Comparison of ENCODE assay signal across 13 cellular contexts in the genomic region with DNA sequence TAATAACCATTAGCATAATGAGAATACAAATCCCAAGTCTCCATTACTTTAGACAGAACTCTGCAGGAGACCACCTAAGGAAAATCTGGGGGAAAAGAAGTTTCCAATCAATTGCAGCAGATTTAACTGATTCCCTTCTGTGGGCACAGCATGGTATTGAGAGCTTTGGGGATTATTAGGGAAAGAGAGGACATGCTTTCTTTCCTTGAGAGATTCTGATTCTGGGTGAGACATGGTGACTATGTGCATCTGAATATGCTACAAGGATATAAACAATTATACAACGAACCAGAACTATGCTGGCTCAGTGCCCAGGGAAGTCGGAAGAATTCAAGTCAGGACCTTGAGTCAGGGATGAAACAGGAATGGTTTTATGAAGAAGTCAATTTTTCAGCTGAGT.
DNase-seq lines count a peak whose midpoint lies in the region; TF ChIP-seq lines count a peak whose summit lies in the region.
"Had no signal": no experiment of that assay in that cellular context is flagged by ENCODE, and none has a peak within 500 bp of the region (broad histone marks: within the 10 kb centered on the region; RNA-seq: fewer than 3 reads in every experiment).

No MANE protein-coding gene starts in this region.

- no peak overlapping the region for H3K4me3 ChIP-seq in SJSA1
- H3K4me3 ChIP-seq in fibroblast of mammary gland (ENCODE audit: control insufficient read depth, low read depth, low read length): no peak overlapping the region
- H3K4me3 ChIP-seq: body of pancreas, heart left ventricle had no signal

- no peaks in the 10 kb centered on the region for H3K9me3 ChIP-seq in SJSA1 (replicated peaks)
- H3K9me3 ChIP-seq: body of pancreas had no signal

- peak; percentile 77 for DNase-seq in EL
- DNase-seq in SJSA1 (ENCODE audit: low read depth in 1 of 2, low spot score in 2 of 2): peak; percentile 45 to 56
- peak; percentile 66 for DNase-seq in fibroblast of mammary gland (ENCODE audit: low read depth)
- peak; percentile 76 for DNase-seq in non-pigmented ciliary epithelial cell (ENCODE audit: low read depth)
- no peak for DNase-seq in NCI-H1105 (lab: John Stamatoyannopoulos, UW)
- no peak for DNase-seq in NCI-H2081 (lab: John Stamatoyannopoulos, UW)
- DNase-seq in NCI-H510A treated with DMSO at 0.1 percent for 48 hours (lab: John Stamatoyannopoulos, UW): no peak
- no peak for DNase-seq in 8988T
- DNase-seq: NCI-H524; stimulated activated CD4-positive, alpha-beta T cell treated with anti-CD3 and anti-CD28 coated beads, Interleukin-4, amount 100 ng/mL, for 4 hours; T-helper 2 cell had no signal

- TF ChIP-seq CTCF in fibroblast of mammary gland (conservative IDR thresholded peaks at IDR 0.05; ENCODE audit: control insufficient read depth, insufficient read depth, low read depth, low read length): no peak

- peak overlapping the region; percentile 25; the same call in 1 of the 2 replicates for H3K27ac ChIP-seq in SJSA1
- H3K27ac ChIP-seq: body of pancreas had no signal

- peaks cover 12% of the 10 kb centered on the region for H3K4me1 ChIP-seq in SJSA1 (replicated peaks)
- H3K4me1 ChIP-seq: body of pancreas had no signal

- no peaks in the 10 kb centered on the region for H3K36me3 ChIP-seq in SJSA1
- H3K36me3 ChIP-seq: heart left ventricle had no signal

- no peaks in the 10 kb centered on the region for H3K27me3 ChIP-seq in SJSA1 (replicated peaks)
- H3K27me3 ChIP-seq: body of pancreas, heart left ventricle had no signal

Comparison
In these comparisons a context has a peak if more than half of its experiments do, and no peak if none do; other contexts are left out.
1. DNase-seq: peak in EL (single experiment), SJSA1 (2 of 2), fibroblast of mammary gland (single experiment) and non-pigmented ciliary epithelial cell (single experiment); none in NCI-H1105 (single experiment), NCI-H2081 (0 of 2), NCI-H510A treated with DMSO at 0.1 percent for 48 hours (single experiment) and 8988T (single experiment).